Comparison of ENCODE assay signal across 1 cellular context in the genomic region with DNA sequence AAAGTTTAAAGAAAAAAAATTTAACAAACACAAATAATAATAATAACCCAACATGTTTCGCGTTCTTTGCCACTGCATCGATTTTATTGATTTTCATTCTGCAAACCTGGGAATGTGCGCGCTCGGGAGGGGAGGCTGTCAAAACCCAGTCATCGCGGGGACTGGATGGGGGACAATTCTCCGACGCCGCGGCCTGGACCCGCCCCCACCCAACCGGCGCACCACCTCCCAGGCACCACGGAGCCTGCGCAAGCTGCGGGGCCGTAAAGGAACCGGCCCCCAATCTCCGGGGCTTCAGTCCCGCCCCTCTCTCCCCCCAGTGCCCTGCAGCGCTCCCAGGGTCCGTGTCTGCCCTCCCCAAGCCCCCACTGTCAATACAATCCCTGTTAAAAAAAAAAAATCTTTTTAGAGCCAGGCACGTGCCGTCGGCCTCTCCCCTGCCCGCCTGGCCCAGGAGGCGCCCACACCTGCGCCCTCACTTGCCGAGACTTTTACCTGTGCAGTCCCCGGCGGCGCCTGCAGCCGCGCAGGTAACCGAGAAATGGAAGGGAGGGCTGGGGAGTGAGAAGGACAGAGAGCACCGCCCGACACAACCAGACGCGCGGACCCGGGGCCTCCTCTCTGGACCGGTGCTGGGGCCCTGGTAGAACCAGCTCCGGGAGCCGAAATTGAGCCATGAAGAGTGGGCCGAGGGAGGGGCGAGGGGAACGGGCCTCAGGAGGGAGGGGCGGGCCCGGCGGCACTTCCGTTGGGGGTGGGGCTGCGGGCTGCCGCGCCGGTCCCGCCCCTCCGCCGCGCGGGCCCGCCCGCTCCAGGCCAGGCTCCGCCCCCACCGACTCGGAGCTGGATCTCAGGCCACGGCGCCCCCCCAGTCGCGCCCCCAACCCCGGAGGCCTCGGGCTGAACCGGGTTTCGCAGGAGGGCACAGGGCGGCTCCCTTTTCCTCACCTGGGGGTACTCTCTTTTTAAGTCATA.
A peak's percentile ranks its signal among the peaks of the same experiment; 100 is the strongest.
TF ChIP-seq lines count a peak whose summit lies in the region.

No MANE protein-coding gene starts in this region.

TF ChIP-seq in HepG2, 621 proteins besides CTCF, POLR2A, EP300 and RAD21 (continued from another document and continues in another):
- TF ChIP-seq, protein P1, sequence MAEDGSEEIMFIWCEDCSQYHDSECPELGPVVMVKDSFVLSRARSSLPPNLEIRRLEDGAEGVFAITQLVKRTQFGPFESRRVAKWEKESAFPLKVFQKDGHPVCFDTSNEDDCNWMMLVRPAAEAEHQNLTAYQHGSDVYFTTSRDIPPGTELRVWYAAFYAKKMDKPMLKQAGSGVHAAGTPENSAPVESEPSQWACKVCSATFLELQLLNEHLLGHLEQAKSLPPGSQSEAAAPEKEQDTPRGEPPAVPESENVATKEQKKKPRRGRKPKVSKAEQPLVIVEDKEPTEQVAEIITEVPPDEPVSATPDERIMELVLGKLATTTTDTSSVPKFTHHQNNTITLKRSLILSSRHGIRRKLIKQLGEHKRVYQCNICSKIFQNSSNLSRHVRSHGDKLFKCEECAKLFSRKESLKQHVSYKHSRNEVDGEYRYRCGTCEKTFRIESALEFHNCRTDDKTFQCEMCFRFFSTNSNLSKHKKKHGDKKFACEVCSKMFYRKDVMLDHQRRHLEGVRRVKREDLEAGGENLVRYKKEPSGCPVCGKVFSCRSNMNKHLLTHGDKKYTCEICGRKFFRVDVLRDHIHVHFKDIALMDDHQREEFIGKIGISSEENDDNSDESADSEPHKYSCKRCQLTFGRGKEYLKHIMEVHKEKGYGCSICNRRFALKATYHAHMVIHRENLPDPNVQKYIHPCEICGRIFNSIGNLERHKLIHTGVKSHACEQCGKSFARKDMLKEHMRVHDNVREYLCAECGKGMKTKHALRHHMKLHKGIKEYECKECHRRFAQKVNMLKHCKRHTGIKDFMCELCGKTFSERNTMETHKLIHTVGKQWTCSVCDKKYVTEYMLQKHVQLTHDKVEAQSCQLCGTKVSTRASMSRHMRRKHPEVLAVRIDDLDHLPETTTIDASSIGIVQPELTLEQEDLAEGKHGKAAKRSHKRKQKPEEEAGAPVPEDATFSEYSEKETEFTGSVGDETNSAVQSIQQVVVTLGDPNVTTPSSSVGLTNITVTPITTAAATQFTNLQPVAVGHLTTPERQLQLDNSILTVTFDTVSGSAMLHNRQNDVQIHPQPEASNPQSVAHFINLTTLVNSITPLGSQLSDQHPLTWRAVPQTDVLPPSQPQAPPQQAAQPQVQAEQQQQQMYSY (CRISPR knock-in tag; IDR thresholded peaks at IDR 0.05): no peak
- peak; percentile 22 for TF ChIP-seq HNRNPH1 (optimal IDR thresholded peaks at IDR 0.05; ENCODE audit: low read depth, low read length)
- TF ChIP-seq, protein P2, sequence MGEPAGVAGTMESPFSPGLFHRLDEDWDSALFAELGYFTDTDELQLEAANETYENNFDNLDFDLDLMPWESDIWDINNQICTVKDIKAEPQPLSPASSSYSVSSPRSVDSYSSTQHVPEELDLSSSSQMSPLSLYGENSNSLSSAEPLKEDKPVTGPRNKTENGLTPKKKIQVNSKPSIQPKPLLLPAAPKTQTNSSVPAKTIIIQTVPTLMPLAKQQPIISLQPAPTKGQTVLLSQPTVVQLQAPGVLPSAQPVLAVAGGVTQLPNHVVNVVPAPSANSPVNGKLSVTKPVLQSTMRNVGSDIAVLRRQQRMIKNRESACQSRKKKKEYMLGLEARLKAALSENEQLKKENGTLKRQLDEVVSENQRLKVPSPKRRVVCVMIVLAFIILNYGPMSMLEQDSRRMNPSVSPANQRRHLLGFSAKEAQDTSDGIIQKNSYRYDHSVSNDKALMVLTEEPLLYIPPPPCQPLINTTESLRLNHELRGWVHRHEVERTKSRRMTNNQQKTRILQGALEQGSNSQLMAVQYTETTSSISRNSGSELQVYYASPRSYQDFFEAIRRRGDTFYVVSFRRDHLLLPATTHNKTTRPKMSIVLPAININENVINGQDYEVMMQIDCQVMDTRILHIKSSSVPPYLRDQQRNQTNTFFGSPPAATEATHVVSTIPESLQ (CRISPR knock-in tag; conservative IDR thresholded peaks at IDR 0.05): no peak
- no peak for TF ChIP-seq ZNF3 (CRISPR knock-in tag; IDR thresholded peaks at IDR 0.05)
- TF ChIP-seq ZNF644 (CRISPR knock-in tag; IDR thresholded peaks at IDR 0.05; ENCODE audit: low read depth): no peak
- TF ChIP-seq HIVEP1 (CRISPR knock-in tag; IDR thresholded peaks at IDR 0.05): peak; percentile 63
- TF ChIP-seq, protein P3, sequence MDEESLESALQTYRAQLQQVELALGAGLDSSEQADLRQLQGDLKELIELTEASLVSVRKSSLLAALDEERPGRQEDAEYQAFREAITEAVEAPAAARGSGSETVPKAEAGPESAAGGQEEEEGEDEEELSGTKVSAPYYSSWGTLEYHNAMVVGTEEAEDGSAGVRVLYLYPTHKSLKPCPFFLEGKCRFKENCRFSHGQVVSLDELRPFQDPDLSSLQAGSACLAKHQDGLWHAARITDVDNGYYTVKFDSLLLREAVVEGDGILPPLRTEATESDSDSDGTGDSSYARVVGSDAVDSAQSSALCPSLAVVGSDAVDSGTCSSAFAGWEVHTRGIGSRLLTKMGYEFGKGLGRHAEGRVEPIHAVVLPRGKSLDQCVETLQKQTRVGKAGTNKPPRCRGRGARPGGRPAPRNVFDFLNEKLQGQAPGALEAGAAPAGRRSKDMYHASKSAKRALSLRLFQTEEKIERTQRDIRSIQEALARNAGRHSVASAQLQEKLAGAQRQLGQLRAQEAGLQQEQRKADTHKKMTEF (CRISPR knock-in tag; IDR thresholded peaks at IDR 0.05): peak; percentile 61; the same call in 1 of the 2 replicates
- 0 out of 2 replicates have a peak, but pooled peaks have one; percentile 11 for TF ChIP-seq STAG1 (CRISPR knock-in tag; IDR thresholded peaks at IDR 0.05)
- TF ChIP-seq ZNF775 (CRISPR knock-in tag; IDR thresholded peaks at IDR 0.05; ENCODE audit: borderline replicate concordance): no peak; the same call in 1 of the 2 replicates
- TF ChIP-seq SATB2 (CRISPR knock-in tag; IDR thresholded peaks at IDR 0.05): no peak
- no peak for TF ChIP-seq GTF2F1 (IDR thresholded peaks at IDR 0.05; ENCODE audit: low read length)
- TF ChIP-seq CHD4 (IDR thresholded peaks at IDR 0.05; ENCODE audit: borderline replicate concordance, low read length): peak; percentile 50; the same call in 1 of the 2 replicates
- TF ChIP-seq ZNF230 (CRISPR knock-in tag; IDR thresholded peaks at IDR 0.05): 0 out of 2 replicates have a peak, but pooled peaks have one; percentile 19
- TF ChIP-seq SRSF4 (IDR thresholded peaks at IDR 0.05; ENCODE audit: low read depth, low read length, poor library complexity, severe bottlenecking): no peak
- TF ChIP-seq RELA (CRISPR knock-in tag; IDR thresholded peaks at IDR 0.05): no peak
- TF ChIP-seq HDAC2 (CRISPR knock-in tag; IDR thresholded peaks at IDR 0.05): no peak
- TF ChIP-seq, protein P4, sequence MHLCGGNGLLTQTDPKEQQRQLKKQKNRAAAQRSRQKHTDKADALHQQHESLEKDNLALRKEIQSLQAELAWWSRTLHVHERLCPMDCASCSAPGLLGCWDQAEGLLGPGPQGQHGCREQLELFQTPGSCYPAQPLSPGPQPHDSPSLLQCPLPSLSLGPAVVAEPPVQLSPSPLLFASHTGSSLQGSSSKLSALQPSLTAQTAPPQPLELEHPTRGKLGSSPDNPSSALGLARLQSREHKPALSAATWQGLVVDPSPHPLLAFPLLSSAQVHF (CRISPR knock-in tag; IDR thresholded peaks at IDR 0.05): no peak
- TF ChIP-seq, protein P5, sequence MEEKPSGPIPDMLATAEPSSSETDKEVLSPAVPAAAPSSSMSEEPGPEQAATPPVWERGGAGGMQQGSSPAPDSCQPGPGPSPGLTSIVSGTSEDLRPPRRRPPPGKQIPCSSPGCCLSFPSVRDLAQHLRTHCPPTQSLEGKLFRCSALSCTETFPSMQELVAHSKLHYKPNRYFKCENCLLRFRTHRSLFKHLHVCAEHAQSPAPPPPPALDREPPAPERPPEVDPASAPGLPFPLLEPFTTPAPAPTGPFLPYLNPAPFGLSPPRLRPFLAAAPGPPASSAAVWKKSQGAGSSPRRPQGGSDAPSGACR (CRISPR knock-in tag; IDR thresholded peaks at IDR 0.05): no peak
- TF ChIP-seq ATF1 (CRISPR knock-in tag; IDR thresholded peaks at IDR 0.05): no peak
- no peak for TF ChIP-seq XBP1 (CRISPR knock-in tag; IDR thresholded peaks at IDR 0.05)
- TF ChIP-seq ZNF121 (CRISPR knock-in tag; IDR thresholded peaks at IDR 0.05): no peak
- TF ChIP-seq SMYD3 (CRISPR knock-in tag; IDR thresholded peaks at IDR 0.05): no peak
- TF ChIP-seq ZKSCAN8 (CRISPR knock-in tag; IDR thresholded peaks at IDR 0.05; ENCODE audit: borderline replicate concordance): no peak
- no peak for TF ChIP-seq KDM4B (CRISPR knock-in tag; IDR thresholded peaks at IDR 0.05)
- peak; percentile 84 for TF ChIP-seq NAIF1 (CRISPR knock-in tag; IDR thresholded peaks at IDR 0.05; ENCODE audit: borderline replicate concordance)
- TF ChIP-seq ZNF234 (CRISPR knock-in tag; conservative IDR thresholded peaks at IDR 0.05): 0 out of 2 replicates have a peak, but pooled peaks have one; percentile 46
- TF ChIP-seq, protein P6, sequence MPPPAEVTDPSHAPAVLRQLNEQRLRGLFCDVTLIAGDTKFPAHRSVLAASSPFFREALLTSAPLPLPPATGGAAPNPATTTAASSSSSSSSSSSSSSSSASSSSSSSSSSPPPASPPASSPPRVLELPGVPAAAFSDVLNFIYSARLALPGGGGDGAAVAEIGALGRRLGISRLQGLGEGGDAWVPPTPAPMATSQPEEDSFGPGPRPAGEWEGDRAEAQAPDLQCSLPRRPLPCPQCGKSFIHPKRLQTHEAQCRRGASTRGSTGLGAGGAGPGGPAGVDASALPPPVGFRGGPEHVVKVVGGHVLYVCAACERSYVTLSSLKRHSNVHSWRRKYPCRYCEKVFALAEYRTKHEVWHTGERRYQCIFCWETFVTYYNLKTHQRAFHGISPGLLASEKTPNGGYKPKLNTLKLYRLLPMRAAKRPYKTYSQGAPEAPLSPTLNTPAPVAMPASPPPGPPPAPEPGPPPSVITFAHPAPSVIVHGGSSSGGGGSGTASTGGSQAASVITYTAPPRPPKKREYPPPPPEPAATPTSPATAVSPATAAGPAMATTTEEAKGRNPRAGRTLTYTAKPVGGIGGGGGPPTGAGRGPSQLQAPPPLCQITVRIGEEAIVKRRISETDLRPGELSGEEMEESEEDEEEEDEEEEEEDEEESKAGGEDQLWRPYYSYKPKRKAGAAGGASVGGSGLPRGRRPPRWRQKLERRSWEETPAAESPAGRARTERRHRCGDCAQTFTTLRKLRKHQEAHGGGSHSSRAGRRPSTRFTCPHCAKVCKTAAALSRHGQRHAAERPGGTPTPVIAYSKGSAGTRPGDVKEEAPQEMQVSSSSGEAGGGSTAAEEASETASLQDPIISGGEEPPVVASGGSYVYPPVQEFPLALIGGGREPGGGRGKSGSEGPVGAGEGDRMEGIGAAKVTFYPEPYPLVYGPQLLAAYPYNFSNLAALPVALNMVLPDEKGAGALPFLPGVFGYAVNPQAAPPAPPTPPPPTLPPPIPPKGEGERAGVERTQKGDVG (CRISPR knock-in tag; IDR thresholded peaks at IDR 0.05; ENCODE audit: borderline replicate concordance): no peak
- TF ChIP-seq NR2F1 (CRISPR knock-in tag; IDR thresholded peaks at IDR 0.05): no peak
- TF ChIP-seq ZNF451 (CRISPR knock-in tag; IDR thresholded peaks at IDR 0.05): no peak; the same call in 1 of the 2 replicates
- peak; percentile 58; the same call in 1 of the 2 replicates for TF ChIP-seq ARNT2 (CRISPR knock-in tag; IDR thresholded peaks at IDR 0.05; ENCODE audit: low read depth)
- no peak for TF ChIP-seq ZBTB20 (CRISPR knock-in tag; IDR thresholded peaks at IDR 0.05; ENCODE audit: borderline replicate concordance, low read depth)
- TF ChIP-seq ZMYM2 (CRISPR knock-in tag; IDR thresholded peaks at IDR 0.05): no peak
- 0 out of 2 replicates have a peak, but pooled peaks have one; percentile 33 for TF ChIP-seq HOXD1 (CRISPR knock-in tag; IDR thresholded peaks at IDR 0.05)
- no peak for TF ChIP-seq SOX6 (IDR thresholded peaks at IDR 0.05)
- no peak; the same call in 1 of the 2 replicates for TF ChIP-seq SOX6 (CRISPR knock-in tag; IDR thresholded peaks at IDR 0.05)
- TF ChIP-seq ZNF879 (CRISPR knock-in tag; IDR thresholded peaks at IDR 0.05): no peak
- TF ChIP-seq MXI1 (IDR thresholded peaks at IDR 0.05; ENCODE audit: borderline replicate concordance, low read depth, low read length): no peak
- TF ChIP-seq, protein P7, sequence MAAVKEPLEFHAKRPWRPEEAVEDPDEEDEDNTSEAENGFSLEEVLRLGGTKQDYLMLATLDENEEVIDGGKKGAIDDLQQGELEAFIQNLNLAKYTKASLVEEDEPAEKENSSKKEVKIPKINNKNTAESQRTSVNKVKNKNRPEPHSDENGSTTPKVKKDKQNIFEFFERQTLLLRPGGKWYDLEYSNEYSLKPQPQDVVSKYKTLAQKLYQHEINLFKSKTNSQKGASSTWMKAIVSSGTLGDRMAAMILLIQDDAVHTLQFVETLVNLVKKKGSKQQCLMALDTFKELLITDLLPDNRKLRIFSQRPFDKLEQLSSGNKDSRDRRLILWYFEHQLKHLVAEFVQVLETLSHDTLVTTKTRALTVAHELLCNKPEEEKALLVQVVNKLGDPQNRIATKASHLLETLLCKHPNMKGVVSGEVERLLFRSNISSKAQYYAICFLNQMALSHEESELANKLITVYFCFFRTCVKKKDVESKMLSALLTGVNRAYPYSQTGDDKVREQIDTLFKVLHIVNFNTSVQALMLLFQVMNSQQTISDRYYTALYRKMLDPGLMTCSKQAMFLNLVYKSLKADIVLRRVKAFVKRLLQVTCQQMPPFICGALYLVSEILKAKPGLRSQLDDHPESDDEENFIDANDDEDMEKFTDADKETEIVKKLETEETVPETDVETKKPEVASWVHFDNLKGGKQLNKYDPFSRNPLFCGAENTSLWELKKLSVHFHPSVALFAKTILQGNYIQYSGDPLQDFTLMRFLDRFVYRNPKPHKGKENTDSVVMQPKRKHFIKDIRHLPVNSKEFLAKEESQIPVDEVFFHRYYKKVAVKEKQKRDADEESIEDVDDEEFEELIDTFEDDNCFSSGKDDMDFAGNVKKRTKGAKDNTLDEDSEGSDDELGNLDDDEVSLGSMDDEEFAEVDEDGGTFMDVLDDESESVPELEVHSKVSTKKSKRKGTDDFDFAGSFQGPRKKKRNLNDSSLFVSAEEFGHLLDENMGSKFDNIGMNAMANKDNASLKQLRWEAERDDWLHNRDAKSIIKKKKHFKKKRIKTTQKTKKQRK (IDR thresholded peaks at IDR 0.05; ENCODE audit: low read length): no peak
- TF ChIP-seq MAFF (IDR thresholded peaks at IDR 0.05; ENCODE audit: low read depth, low read length): no peak
- TF ChIP-seq TCF7L2 (IDR thresholded peaks at IDR 0.05; ENCODE audit: low read depth, low read length): no peak
- TF ChIP-seq, protein P8, sequence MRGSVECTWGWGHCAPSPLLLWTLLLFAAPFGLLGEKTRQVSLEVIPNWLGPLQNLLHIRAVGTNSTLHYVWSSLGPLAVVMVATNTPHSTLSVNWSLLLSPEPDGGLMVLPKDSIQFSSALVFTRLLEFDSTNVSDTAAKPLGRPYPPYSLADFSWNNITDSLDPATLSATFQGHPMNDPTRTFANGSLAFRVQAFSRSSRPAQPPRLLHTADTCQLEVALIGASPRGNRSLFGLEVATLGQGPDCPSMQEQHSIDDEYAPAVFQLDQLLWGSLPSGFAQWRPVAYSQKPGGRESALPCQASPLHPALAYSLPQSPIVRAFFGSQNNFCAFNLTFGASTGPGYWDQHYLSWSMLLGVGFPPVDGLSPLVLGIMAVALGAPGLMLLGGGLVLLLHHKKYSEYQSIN (CRISPR knock-in tag; IDR thresholded peaks at IDR 0.05; ENCODE audit: borderline replicate concordance): no peak
- TF ChIP-seq HHEX (CRISPR knock-in tag; IDR thresholded peaks at IDR 0.05): no peak
